ENCODE assay signal across 1 cellular context in genomic region chr7:44638611-44639557, GRCh38.
TF ChIP-seq lines count a peak whose summit lies in the region.

No MANE protein-coding gene starts in this region.

TF ChIP-seq in GM12878, 131 proteins besides CTCF, POLR2A, EP300 and RAD21 (continued from another document and continues in another):
- TF ChIP-seq BCL3 (IDR thresholded peaks at IDR 0.05; ENCODE audit: borderline replicate concordance, insufficient read depth, low read depth, low read length, poor library complexity, severe bottlenecking) (peak; percentile 88), EED (IDR thresholded peaks at IDR 0.05; ENCODE audit: low read depth) (peak; percentile 99), HDAC6 (IDR thresholded peaks at IDR 0.05; ENCODE audit: unreplicated experiment) (no peak), IRF4 (IDR thresholded peaks at IDR 0.05; ENCODE audit: low read depth, low read length) (peak; percentile 99), RCOR1 (conservative IDR thresholded peaks at IDR 0.05; ENCODE audit: low read depth, low read length) (0 out of 2 replicates have a peak, but pooled peaks have one; percentile 53), RELB (IDR thresholded peaks at IDR 0.05; ENCODE audit: low read depth) (peak; percentile 66; the same call in 1 of the 2 replicates), USF2 (IDR thresholded peaks at IDR 0.05; ENCODE audit: borderline replicate concordance, low read depth, low read length) (no peak), CBX3 (IDR thresholded peaks at IDR 0.05; ENCODE audit: borderline replicate concordance, low read depth) (no peak), ETV6 (conservative IDR thresholded peaks at IDR 0.05 in 1 of 2, IDR thresholded peaks at IDR 0.05 in 1 of 2; ENCODE audit: borderline replicate concordance in 1 of 2, low read depth in 1 of 2) (peak in 1 of 2 experiments; percentile 100; a peak in 2 of 4 replicates), PKNOX1 (IDR thresholded peaks at IDR 0.05) (peak; percentile 43), CEBPB (IDR thresholded peaks at IDR 0.05; ENCODE audit: borderline replicate concordance in 1 of 2, low read depth in 2 of 2, low read length in 2 of 2) (0 out of 4 replicates have a peak, but pooled peaks of 1 of the 2 experiments have one; percentile 47), ATF3 (IDR thresholded peaks at IDR 0.05; ENCODE audit: borderline replicate concordance, extremely low read depth, low read depth, low read length) (no peak), GATAD2B (conservative IDR thresholded peaks at IDR 0.05; ENCODE audit: low read depth) (peak; percentile 76), CUX1 (IDR thresholded peaks at IDR 0.05; ENCODE audit: insufficient replicate concordance, low read depth, low read length) (no peak), KLF5 (IDR thresholded peaks at IDR 0.05; ENCODE audit: partially characterized antibody) (no peak), HCFC1 (IDR thresholded peaks at IDR 0.05; ENCODE audit: low read length) (0 out of 2 replicates have a peak, but pooled peaks have one; percentile 16), IKZF1 (conservative IDR thresholded peaks at IDR 0.05) (peak; percentile 92), NR2F1 (conservative IDR thresholded peaks at IDR 0.05) (peak; percentile 71), TAF1 (IDR thresholded peaks at IDR 0.05; ENCODE audit: borderline replicate concordance, low read depth, low read length) (peak; percentile 78), SMAD5 (IDR thresholded peaks at IDR 0.05; ENCODE audit: low read depth) (no peak; the same call in 1 of the 2 replicates), BMI1 (IDR thresholded peaks at IDR 0.05; ENCODE audit: borderline replicate concordance) (peak; percentile 65; the same call in 1 of the 2 replicates), ESRRA (IDR thresholded peaks at IDR 0.05; ENCODE audit: low read length) (0 out of 2 replicates have a peak, but pooled peaks have one; percentile 44), ASH2L (IDR thresholded peaks at IDR 0.05; ENCODE audit: borderline replicate concordance, low read depth) (no peak), TARDBP (IDR thresholded peaks at IDR 0.05; ENCODE audit: borderline replicate concordance) (peak; percentile 84; the same call in 1 of the 2 replicates), SMARCA5 (IDR thresholded peaks at IDR 0.05) (no peak), CHD4 (IDR thresholded peaks at IDR 0.05) (no peak), E4F1 (IDR thresholded peaks at IDR 0.05; ENCODE audit: borderline replicate concordance, partially characterized antibody) (peak; percentile 61), ZSCAN29 (IDR thresholded peaks at IDR 0.05) (no peak), EGR1 (IDR thresholded peaks at IDR 0.05; ENCODE audit: borderline replicate concordance in 1 of 2, low read depth in 2 of 2, low read length in 2 of 2) (peak in 1 of 2 experiments; percentile 91; a peak in 2 of 3 replicates), CHD2 (IDR thresholded peaks at IDR 0.05; ENCODE audit: borderline replicate concordance, low read depth, low read length) (peak; percentile 91), ELK1 (IDR thresholded peaks at IDR 0.05; ENCODE audit: low read depth, low read length) (peak; percentile 59), NRF1 (conservative IDR thresholded peaks at IDR 0.05; ENCODE audit: low read depth, low read length) (no peak), NR2C2 (IDR thresholded peaks at IDR 0.05; ENCODE audit: borderline replicate concordance, control insufficient read depth, insufficient read length, low read depth) (no peak), HDAC2 (IDR thresholded peaks at IDR 0.05) (no peak), TCF12 (IDR thresholded peaks at IDR 0.05; ENCODE audit: low read depth, low read length) (peak; percentile 97), PBX3 (IDR thresholded peaks at IDR 0.05; ENCODE audit: insufficient replicate concordance, low read depth, low read length) (peak; percentile 52), FOXK2 (IDR thresholded peaks at IDR 0.05) (no peak), YY1 (IDR thresholded peaks at IDR 0.05; ENCODE audit: low read depth, low read length) (peak; percentile 82), ATF7 (IDR thresholded peaks at IDR 0.05; ENCODE audit: low read depth) (peak; percentile 91), IRF3 (IDR thresholded peaks at IDR 0.05) (0 out of 2 replicates have a peak, but pooled peaks have one; percentile 34), DPF2 (IDR thresholded peaks at IDR 0.05) (peak; percentile 95), PML (IDR thresholded peaks at IDR 0.05; ENCODE audit: low read length) (peak; percentile 89), NKRF (conservative IDR thresholded peaks at IDR 0.05) (no peak)
